ENCODE assay signal across 15 cellular contexts in the genomic region with DNA sequence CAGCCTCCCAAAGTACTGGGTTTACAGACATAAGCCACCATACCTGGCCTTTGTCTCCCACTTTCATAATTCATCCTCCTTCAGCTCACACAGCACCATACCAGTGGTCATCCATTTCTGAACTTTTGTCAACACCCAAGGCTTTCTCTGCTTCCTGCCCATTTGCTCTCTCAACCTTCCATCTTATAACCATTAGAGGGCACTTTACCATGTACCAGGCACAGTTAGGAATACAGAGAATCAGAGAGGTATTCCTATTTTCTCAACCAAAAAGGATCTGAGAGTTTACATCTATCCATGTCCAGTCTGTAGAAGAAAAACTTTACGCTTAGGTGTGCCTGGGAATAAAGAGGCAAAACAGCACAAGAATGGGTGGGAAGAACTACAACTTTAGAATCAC.
DNase-seq lines count a peak whose midpoint lies in the region; ATAC-seq, FAIRE-seq and TF ChIP-seq lines count a peak whose summit lies in the region.
"Had no signal": no experiment of that assay in that cellular context is flagged by ENCODE, and none has a peak within 500 bp of the region (broad histone marks: within the 10 kb centered on the region; RNA-seq: fewer than 3 reads in every experiment).

No MANE protein-coding gene starts in this region.

- ATAC-seq in GM21737 (IDR thresholded peaks at IDR 0.05; ENCODE audit: unreplicated experiment) (no peak), HG03159 (IDR thresholded peaks at IDR 0.05; ENCODE audit: unreplicated experiment) (no peak)
- ATAC-seq: K562, Panc1, T-cell had no signal

- H3K36me3 Mint-ChIP-seq in MCF 10A (ENCODE audit: insufficient read depth, unreplicated experiment) = peaks cover 6% of the 10 kb centered on the region
- no peaks in the 10 kb centered on the region for H3K36me3 Mint-ChIP-seq in astrocyte (ENCODE audit: low read depth, unreplicated experiment)
- H3K36me3 Mint-ChIP-seq: T-cell had no signal

- DNase-seq in mammary epithelial cell = no peak
- no peak for DNase-seq in MCF 10A (ENCODE audit: unreplicated experiment)
- DNase-seq in NCI-H146 treated with DMSO at 0.1 percent for 48 hours (lab: John Stamatoyannopoulos, UW; ENCODE audit: unreplicated experiment) = peak; percentile 46
- no peak for DNase-seq in astrocyte (ENCODE audit: low read depth)
- DNase-seq in thyroid gland = no peak
- DNase-seq: COR-L47, DMS79, HCEC 1CT, NCI-H1694 treated with DMSO at 0.1 percent for 48 hours, NCI-H748 treated with DMSO at 0.1 percent for 48 hours, T-cell had no signal

- H3K27ac ChIP-seq in mammary epithelial cell (ENCODE audit: insufficient read depth, low read depth, low read length) (no peak overlapping the region), astrocyte (ENCODE audit: low read depth, low read length) (no peak overlapping the region), thyroid gland (no peak overlapping the region)

- no peak overlapping the region for H2AFZ ChIP-seq in mammary epithelial cell (ENCODE audit: low read depth, low read length)
- H2AFZ ChIP-seq in astrocyte (ENCODE audit: low read depth, low read length) = no peak overlapping the region

- no peak overlapping the region for H3K9ac ChIP-seq in mammary epithelial cell (ENCODE audit: insufficient read depth, low read length)
- H3K9ac ChIP-seq in astrocyte (ENCODE audit: low read length) = no peak overlapping the region

- no peak overlapping the region for H3K4me3 Mint-ChIP-seq in MCF 10A (ENCODE audit: unreplicated experiment)
- H3K4me3 Mint-ChIP-seq in astrocyte (ENCODE audit: unreplicated experiment) = no peak overlapping the region
- H3K4me3 Mint-ChIP-seq: T-cell had no signal

- H3K27me3 Mint-ChIP-seq in MCF 10A (ENCODE audit: insufficient read depth, unreplicated experiment) (no peaks in the 10 kb centered on the region), astrocyte (ENCODE audit: low read depth, unreplicated experiment) (peaks cover 56% of the 10 kb centered on the region)

- no peak for TF ChIP-seq POLR2A in thyroid gland (IDR thresholded peaks at IDR 0.05)

- H3K4me3 ChIP-seq in mammary epithelial cell (replicated peaks in 1 of 3; ENCODE audit: insufficient read depth in 1 of 3, low read depth in 2 of 3, low read length in 3 of 3) = no peak overlapping the region
- no peak overlapping the region for H3K4me3 ChIP-seq in astrocyte (ENCODE audit: insufficient read depth, low read depth, low read length)
- H3K4me3 ChIP-seq in thyroid gland (replicated peaks in 1 of 3) = no peak overlapping the region
- H3K4me3 ChIP-seq: K562 had no signal

- WGBS in mammary epithelial cell (ENCODE audit: low coverage, missing lambda C conversion rate) = 89% methylated on average over 1 of the region's 1 CpG
- WGBS in thyroid gland, 2 donors = 91 to 92% methylated on average over 1 of the region's 1 CpG

- no peaks in the 10 kb centered on the region for H4K20me1 ChIP-seq in mammary epithelial cell (ENCODE audit: insufficient read depth, low read length)
- H4K20me1 ChIP-seq in astrocyte (ENCODE audit: insufficient read depth, low read length) = no peaks in the 10 kb centered on the region

- intact Hi-C loops in mammary epithelial cell (cut with micrococcal nuclease) (no loop called here), MCF 10A (cut with micrococcal nuclease) (no loop called here), thyroid gland (cut with DNase I) (no loop called here)

- BruUV-seq in mammary epithelial cell (replicated peaks; lab: Mats Ljungman, UMichigan) (no TSS peak), MCF 10A (replicated peaks; lab: Mats Ljungman, UMichigan) (no TSS peak)

- H3K4me1 ChIP-seq in mammary epithelial cell (ENCODE audit: insufficient read depth, low read length) (no peaks in the 10 kb centered on the region), astrocyte (ENCODE audit: insufficient read depth, low read length) (no peaks in the 10 kb centered on the region), thyroid gland (no peaks in the 10 kb centered on the region)

- CTCF ChIA-PET in mammary epithelial cell (lab: Charles Lee; ENCODE audit: low non-redundant PET) (no interaction called here), MCF 10A (lab: Yijun Ruan, JAX) (interaction anchor here (0.7 kb wide), 2 partner anchors 24 to 316 kb away, joined by 3 to 4 read pairs; no protein-coding TSS in a partner anchor)

- in situ Hi-C loops in mammary epithelial cell (cut with MboI; ENCODE audit: low sequenced_read_pairs in 2 of 2) = no loop called here

- FAIRE-seq in astrocyte (lab: Jason Lieb, UNC) = no peak
- FAIRE-seq: K562 had no signal

- no peak overlapping the region for H3K27ac Mint-ChIP-seq in MCF 10A (ENCODE audit: low read depth, unreplicated experiment)
- H3K27ac Mint-ChIP-seq in astrocyte (ENCODE audit: unreplicated experiment) = no peak overlapping the region
- H3K27ac Mint-ChIP-seq: T-cell had no signal

- TF ChIP-seq CTCF in mammary epithelial cell (conservative IDR thresholded peaks at IDR 0.05 in 1 of 2, IDR thresholded peaks at IDR 0.05 in 1 of 2; ENCODE audit: extremely low read depth in 1 of 2, insufficient read depth in 1 of 2, low read depth in 1 of 2, low read length in 2 of 2) (peak; percentile 11 to 18), MCF 10A (IDR thresholded peaks at IDR 0.05; ENCODE audit: unreplicated experiment) (no peak), astrocyte (IDR thresholded peaks at IDR 0.05; ENCODE audit: insufficient read depth, low read depth, low read length) (peak; percentile 3), thyroid gland (IDR thresholded peaks at IDR 0.05) (no peak)

- POLR2A ChIA-PET in MCF 10A (lab: Yijun Ruan, JAX) = no interaction called here

- H3K27me3 ChIP-seq in mammary epithelial cell (ENCODE audit: insufficient read depth, low read length) (no peaks in the 10 kb centered on the region), astrocyte (ENCODE audit: insufficient read depth, low read length) (no peaks in the 10 kb centered on the region), thyroid gland (no peaks in the 10 kb centered on the region)

- dilution Hi-C loops in mammary epithelial cell (cut with HindIII; ENCODE audit: low sequenced_read_pairs) = no loop called here

- H3K9me3 Mint-ChIP-seq in MCF 10A (ENCODE audit: unreplicated experiment) = peaks cover 23% of the 10 kb centered on the region
- H3K9me3 Mint-ChIP-seq in astrocyte (ENCODE audit: unreplicated experiment) = peaks cover 3% of the 10 kb centered on the region

- H3K79me2 ChIP-seq in mammary epithelial cell (ENCODE audit: insufficient read depth, low read length) (no peaks in the 10 kb centered on the region), astrocyte (ENCODE audit: insufficient read depth, low read length) (no peaks in the 10 kb centered on the region)

- H3K36me3 ChIP-seq in mammary epithelial cell (ENCODE audit: insufficient read depth, low read length) (no peaks in the 10 kb centered on the region), astrocyte (ENCODE audit: insufficient read depth, low read length) (no peaks in the 10 kb centered on the region), thyroid gland (no peaks in the 10 kb centered on the region)

- H3K4me1 Mint-ChIP-seq in MCF 10A (ENCODE audit: insufficient read depth, unreplicated experiment) (no peaks in the 10 kb centered on the region), astrocyte (ENCODE audit: low read depth, unreplicated experiment) (no peaks in the 10 kb centered on the region)
- H3K4me1 Mint-ChIP-seq: T-cell had no signal

- no peaks in the 10 kb centered on the region for H3K9me3 ChIP-seq in mammary epithelial cell (replicated peaks; ENCODE audit: insufficient read depth, low read length)
- no peaks in the 10 kb centered on the region for H3K9me3 ChIP-seq in astrocyte (ENCODE audit: insufficient read depth, low read depth, low read length)
- H3K9me3 ChIP-seq in thyroid gland = no peaks in the 10 kb centered on the region

- H3K4me2 ChIP-seq in mammary epithelial cell (ENCODE audit: insufficient read depth, low read depth, low read length) (no peak overlapping the region), astrocyte (ENCODE audit: low read length) (no peak overlapping the region)

Comparison
In these comparisons a context has a peak if more than half of its experiments do, and no peak if none do; other contexts are left out.
1. CTCF ChIP-seq: peak in mammary epithelial cell (2 of 2) and astrocyte (single experiment); none in MCF 10A (single experiment) and thyroid gland (0 of 6).